ENCODE assay signal across 19 cellular contexts in the genomic region with DNA sequence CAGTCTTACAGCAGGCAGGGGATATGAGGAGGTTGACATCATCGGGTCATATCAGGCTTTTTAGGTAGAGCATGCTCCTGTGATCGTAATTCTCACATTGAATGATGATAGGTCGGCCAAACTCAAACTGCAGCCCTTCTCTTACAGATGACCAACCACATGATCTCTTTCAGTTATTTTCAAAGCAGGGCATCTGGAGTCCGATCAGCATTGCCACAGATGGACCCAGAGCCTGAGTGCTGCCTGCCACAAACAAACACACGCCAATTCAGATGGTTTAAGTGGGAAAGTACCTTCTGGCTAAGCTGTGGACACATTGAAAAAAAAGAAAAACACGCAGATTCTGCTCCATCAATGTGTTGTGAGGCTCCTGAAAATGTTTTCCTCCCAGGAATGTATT. TPM values are rescaled to one million over a fixed set of nuclear protein-coding genes. Genes with fewer than 3 reads are reported as not detected.
DNase-seq lines count a peak whose midpoint lies in the region; ATAC-seq and TF ChIP-seq lines count a peak whose summit lies in the region.
"Had no signal": no experiment of that assay in that cellular context is flagged by ENCODE, and none has a peak within 500 bp of the region (broad histone marks: within the 10 kb centered on the region; RNA-seq: fewer than 3 reads in every experiment).

No MANE protein-coding gene starts in this region.

- DNase-seq in NCI-H524 (lab: John Stamatoyannopoulos, UW) (peak; percentile 64 to 86), caudate nucleus (lab: John Stamatoyannopoulos, UW) (peak in 8 of 61 donors; percentile 25 to 80 (median 43)), midbrain (lab: John Stamatoyannopoulos, UW) (peak; percentile 23), superior temporal gyrus (ENCODE audit: extremely low spot score) (peak; percentile 66), posterior vena cava (ENCODE audit: low spot score) (no peak), NCI-H1105 (lab: John Stamatoyannopoulos, UW) (no peak), GM10266 (ENCODE audit: extremely low spot score) (no peak)
- DNase-seq: CD8-positive, alpha-beta T cell; DMS79; KBM-7; NCI-H146; NCI-H2081 treated with DMSO at 0.1 percent for 48 hours; NCI-H510A treated with DMSO at 0.1 percent for 48 hours; Right ventricle myocardium superior had no signal

- no peak for ATAC-seq in GM19455 (IDR thresholded peaks at IDR 0.05; ENCODE audit: unreplicated experiment)
- ATAC-seq: CD8-positive, alpha-beta T cell; GM12878; GM23338 had no signal

- intact Hi-C loops in posterior vena cava (cut with DNase I): loop anchor here in 1 of 2 donors (5.0 kb wide), 1 partner anchor 277 kb away; no protein-coding TSS in a partner anchor

- peak overlapping the region; percentile 63 for H3K27ac ChIP-seq in caudate nucleus (ENCODE audit: low read depth, low read length)
- H3K27ac ChIP-seq: SK-N-MC had no signal

- TF ChIP-seq CTCF in GM10266 (IDR thresholded peaks at IDR 0.05; ENCODE audit: control insufficient read depth, insufficient read depth, low read depth, missing control alignments): no peak

RNA-seq across cellular contexts. Expression of a gene that starts 31.1 kb away (rescaled TPM):
- total RNA-seq in posterior vena cava: not detected
- total RNA-seq: B cell; CD8-positive, alpha-beta T cell; GM12878; GM23338; Right ventricle myocardium superior had no signal

Comparison
In these comparisons a context has a peak if more than half of its experiments do, and no peak if none do; other contexts are left out.
1. DNase-seq: peak in NCI-H524 (2 of 2), midbrain (single experiment) and superior temporal gyrus (single experiment); none in posterior vena cava (single experiment), NCI-H1105 (single experiment) and GM10266 (single experiment).